In the genomic region with DNA sequence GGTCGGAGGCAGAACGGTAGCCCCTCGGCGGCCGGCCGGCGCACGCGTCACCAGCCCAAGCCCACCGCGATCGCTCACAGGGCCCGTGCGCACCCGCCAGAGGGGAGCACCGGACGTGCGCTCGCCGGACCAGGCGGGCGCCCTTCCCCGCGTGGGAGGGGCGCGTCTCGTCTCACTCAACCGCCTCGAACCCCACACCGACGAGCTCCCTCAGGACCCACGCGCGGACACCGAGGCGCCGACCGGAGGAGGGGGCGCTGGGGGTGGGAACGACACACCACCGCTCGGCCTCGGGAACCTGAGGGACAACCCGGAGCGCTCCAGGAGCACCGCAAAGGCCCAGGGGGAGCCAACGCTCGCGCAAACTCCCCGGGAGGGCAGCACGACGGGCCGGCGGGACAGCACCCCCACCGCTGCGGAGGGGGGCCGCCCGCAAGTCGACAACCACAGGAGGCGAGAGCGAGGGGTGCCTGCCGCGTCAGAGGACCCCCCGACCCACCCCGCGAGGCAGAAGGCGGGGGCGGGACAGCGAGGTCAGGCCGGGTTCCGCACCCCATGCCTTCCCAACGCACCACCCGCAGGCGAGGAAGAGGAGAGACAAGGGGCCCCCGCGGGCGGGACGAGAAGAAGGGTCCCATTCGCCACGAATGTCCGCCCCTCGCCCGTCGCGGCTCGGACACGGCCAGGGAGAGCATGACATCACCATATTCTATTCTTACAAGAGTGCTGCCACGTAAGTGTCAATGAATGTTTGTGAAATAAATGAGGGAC, we compare ENCODE assay signal across 9 cellular contexts.
A peak's percentile ranks its signal among the peaks of the same experiment; 100 is the strongest.
DNase-seq lines count a peak whose midpoint lies in the region; ATAC-seq, FAIRE-seq and TF ChIP-seq lines count a peak whose summit lies in the region.
"Had no signal": no experiment of that assay in that cellular context is flagged by ENCODE, and none has a peak within 500 bp of the region (broad histone marks: within the 10 kb centered on the region; RNA-seq: fewer than 3 reads in every experiment).

No MANE protein-coding gene starts in this region.

- H4K20me1 ChIP-seq in OCI-LY7 (ENCODE audit: insufficient read depth, low read length): no peaks in the 10 kb centered on the region

- H3K23ac ChIP-seq in mesenchymal stem cell (ENCODE audit: low read length in 2 of 2): no peak overlapping the region

- CTCF ChIA-PET in A549 (lab: Yijun Ruan, JAX) (no interaction called here), OCI-LY7 (lab: Charles Lee; ENCODE audit: unreplicated experiment) (no interaction called here)

- H4K8ac ChIP-seq in mesenchymal stem cell (ENCODE audit: low read length): no peak overlapping the region

- no peak overlapping the region for H2AK5ac ChIP-seq in mesenchymal stem cell (ENCODE audit: low read length, severe bottlenecking)

- H3K4me2 ChIP-seq in A549 (peak overlapping the region; percentile 95), mesenchymal stem cell (ENCODE audit: low read length, poor library complexity, severe bottlenecking) (peak overlapping the region; percentile 38), OCI-LY7 (ENCODE audit: low read length) (no peak overlapping the region)

- no peaks in the 10 kb centered on the region for H3K79me2 ChIP-seq in OCI-LY7 (ENCODE audit: insufficient read depth, low read depth, low read length)

- no peak for DNase-seq in A549 (ENCODE audit: low read depth in 1 of 2, low spot score in 1 of 2)
- DNase-seq in Peyer's patch: no peak
- DNase-seq in astrocyte of the cerebellum (ENCODE audit: low read depth): no peak
- DNase-seq in mesenchymal stem cell: no peak
- no peak for DNase-seq in OCI-LY7 (ENCODE audit: low spot score)
- no peak for DNase-seq in kidney glomerular epithelial cell (lab: John Stamatoyannopoulos, UW)
- DNase-seq in HCEC 1CT: no peak
- DNase-seq: DND-41 had no signal

- H2BK12ac ChIP-seq in mesenchymal stem cell (ENCODE audit: low read length in 2 of 2): no peak overlapping the region

- no peak overlapping the region for H3K14ac ChIP-seq in mesenchymal stem cell (ENCODE audit: low read length in 2 of 2)

- no peak for TF ChIP-seq POLR2A in A549 (IDR thresholded peaks at IDR 0.05; ENCODE audit: low read length)
- TF ChIP-seq POLR2A in Peyer's patch (IDR thresholded peaks at IDR 0.05): no peak

- TF ChIP-seq CTCF in A549 (IDR thresholded peaks at IDR 0.05) (no peak), Peyer's patch (IDR thresholded peaks at IDR 0.05) (no peak), astrocyte of the cerebellum (IDR thresholded peaks at IDR 0.05; ENCODE audit: low read depth, low read length, missing control alignments) (no peak), OCI-LY7 (conservative IDR thresholded peaks at IDR 0.05; ENCODE audit: low read length) (no peak)

- no peak overlapping the region for H4K91ac ChIP-seq in mesenchymal stem cell (ENCODE audit: low read length)

- H3K36me3 ChIP-seq in Peyer's patch (no peaks in the 10 kb centered on the region), mesenchymal stem cell (ENCODE audit: control insufficient read depth in 1 of 2, insufficient read depth in 2 of 2, low read depth in 1 of 2, low read length in 2 of 2) (peaks cover 0 to 2% of the 10 kb centered on the region in 2 experiments), OCI-LY7 (ENCODE audit: insufficient read depth, low read length) (no peaks in the 10 kb centered on the region)

- BruUV-seq in OCI-LY7 (replicated peaks; lab: Mats Ljungman, UMichigan): no TSS peak

- H3K4ac ChIP-seq in mesenchymal stem cell (ENCODE audit: low read depth in 1 of 2, low read length in 2 of 2): no peak overlapping the region

- no peak overlapping the region for H3K9ac ChIP-seq in mesenchymal stem cell (ENCODE audit: low read length)

- peaks cover 15% of the 10 kb centered on the region; the same call in 2 of the 3 replicates for H3K4me1 ChIP-seq in A549
- no peaks in the 10 kb centered on the region for H3K4me1 ChIP-seq in Peyer's patch
- peaks cover 18% of the 10 kb centered on the region for H3K4me1 ChIP-seq in mesenchymal stem cell (ENCODE audit: control insufficient read depth, insufficient read depth, low read depth, low read length)
- H3K4me1 ChIP-seq in OCI-LY7 (ENCODE audit: insufficient read depth, low read length, poor library complexity, severe bottlenecking): no peaks in the 10 kb centered on the region

- WGBS in A549 (ENCODE audit: missing lambda C conversion rate): 28% methylated on average over 19 of the region's 88 CpGs
- 13% methylated on average over 78 of the region's 88 CpGs for WGBS in mesenchymal stem cell

- H3K79me1 ChIP-seq in mesenchymal stem cell (replicated peaks; ENCODE audit: low read length, poor library complexity, severe bottlenecking): no peaks in the 10 kb centered on the region

- TF ChIP-seq RAD21 in A549 (conservative IDR thresholded peaks at IDR 0.05 in 1 of 2, IDR thresholded peaks at IDR 0.05 in 1 of 2): no peak

- H3K18ac ChIP-seq in mesenchymal stem cell (ENCODE audit: low read depth in 1 of 2, low read length in 2 of 2): no peak overlapping the region

- H2BK120ac ChIP-seq in mesenchymal stem cell (ENCODE audit: low read depth, low read length): no peak overlapping the region

- POLR2A ChIA-PET in A549 (lab: Yijun Ruan, JAX): no interaction called here
- POLR2A ChIA-PET in OCI-LY7 (lab: Charles Lee): no interaction called here

- ATAC-seq in A549: no peak
- no peak for ATAC-seq in GM18858 (IDR thresholded peaks at IDR 0.05; ENCODE audit: unreplicated experiment)

- H3K9me3 ChIP-seq in A549: 0 out of 3 replicates have a peak, but pooled peaks cover 10% of the 10 kb centered on the region
- H3K9me3 ChIP-seq in Peyer's patch: no peaks in the 10 kb centered on the region
- no peaks in the 10 kb centered on the region for H3K9me3 ChIP-seq in mesenchymal stem cell (ENCODE audit: control insufficient read depth, low read length)
- no peaks in the 10 kb centered on the region for H3K9me3 ChIP-seq in OCI-LY7 (ENCODE audit: low read length)

- no peak overlapping the region for H2BK5ac ChIP-seq in mesenchymal stem cell (ENCODE audit: low read depth, low read length, poor library complexity, severe bottlenecking)

- no peak overlapping the region for H2BK15ac ChIP-seq in mesenchymal stem cell (ENCODE audit: low read depth, poor library complexity, severe bottlenecking)

- intact Hi-C loops in OCI-LY7 (cut with micrococcal nuclease; ENCODE audit: unreplicated experiment): no loop called here

- peaks cover 0 to 19% of the 10 kb centered on the region in 2 donors for H3K27me3 ChIP-seq in Peyer's patch
- peaks cover 14 to 29% of the 10 kb centered on the region in 2 experiments for H3K27me3 ChIP-seq in mesenchymal stem cell (ENCODE audit: control insufficient read depth in 1 of 2, insufficient read depth in 1 of 2, low read length in 2 of 2)

- in situ Hi-C loops in astrocyte of the cerebellum (cut with HindIII; ENCODE audit: low sequenced_read_pairs): no loop called here

- no peak for TF ChIP-seq EP300 in A549 (IDR thresholded peaks at IDR 0.05)

- H3K9me2 ChIP-seq in OCI-LY7 (ENCODE audit: insufficient read depth, low read length): no peaks in the 10 kb centered on the region

- H3K4me3 ChIP-seq in A549: peak overlapping the region; percentile 44
- H3K4me3 ChIP-seq in Peyer's patch: peak overlapping the region in 3 of 4 donors; percentile 10 to 26 (median 12)
- H3K4me3 ChIP-seq in astrocyte of the cerebellum (ENCODE audit: low read depth, low read length): peak overlapping the region; percentile 41
- peak overlapping the region in 1 of 2 experiments; percentile 20 for H3K4me3 ChIP-seq in mesenchymal stem cell (ENCODE audit: insufficient read depth in 1 of 2, low read depth in 1 of 2, low read length in 2 of 2)
- no peak overlapping the region for H3K4me3 ChIP-seq in OCI-LY7 (ENCODE audit: low read depth, low read length, poor library complexity, severe bottlenecking)

- H3K27ac ChIP-seq in A549 (no peak overlapping the region), Peyer's patch (no peak overlapping the region), mesenchymal stem cell (ENCODE audit: low read length, poor library complexity, severe bottlenecking) (no peak overlapping the region), OCI-LY7 (ENCODE audit: low read depth, low read length, poor library complexity, severe bottlenecking) (no peak overlapping the region)

- no peak overlapping the region for H2AFZ ChIP-seq in mesenchymal stem cell (ENCODE audit: low read depth, low read length)
- no peak overlapping the region for H2AFZ ChIP-seq in OCI-LY7 (ENCODE audit: low read length)

- peak; percentile 100 for FAIRE-seq in A549 (lab: Jason Lieb, UNC)

TF ChIP-seq in A549, 52 proteins besides CTCF, POLR2A, EP300 and RAD21 (continues in another document):
- no peak for TF ChIP-seq BHLHE40 (IDR thresholded peaks at IDR 0.05; ENCODE audit: low read depth, low read length)
- no peak for TF ChIP-seq FOXS1 (CRISPR knock-in tag; IDR thresholded peaks at IDR 0.05)
- TF ChIP-seq MYC (IDR thresholded peaks at IDR 0.05; ENCODE audit: borderline replicate concordance, low read length): no peak
- no peak for TF ChIP-seq JUNB (IDR thresholded peaks at IDR 0.05)
- TF ChIP-seq RARB (CRISPR knock-in tag; IDR thresholded peaks at IDR 0.05): no peak
- TF ChIP-seq TP53 (CRISPR knock-in tag; IDR thresholded peaks at IDR 0.05): no peak
- TF ChIP-seq PHF8 (IDR thresholded peaks at IDR 0.05; ENCODE audit: borderline replicate concordance, low read depth): no peak
- no peak for TF ChIP-seq HOXB5 (CRISPR knock-in tag; IDR thresholded peaks at IDR 0.05)
- TF ChIP-seq, protein P1, sequence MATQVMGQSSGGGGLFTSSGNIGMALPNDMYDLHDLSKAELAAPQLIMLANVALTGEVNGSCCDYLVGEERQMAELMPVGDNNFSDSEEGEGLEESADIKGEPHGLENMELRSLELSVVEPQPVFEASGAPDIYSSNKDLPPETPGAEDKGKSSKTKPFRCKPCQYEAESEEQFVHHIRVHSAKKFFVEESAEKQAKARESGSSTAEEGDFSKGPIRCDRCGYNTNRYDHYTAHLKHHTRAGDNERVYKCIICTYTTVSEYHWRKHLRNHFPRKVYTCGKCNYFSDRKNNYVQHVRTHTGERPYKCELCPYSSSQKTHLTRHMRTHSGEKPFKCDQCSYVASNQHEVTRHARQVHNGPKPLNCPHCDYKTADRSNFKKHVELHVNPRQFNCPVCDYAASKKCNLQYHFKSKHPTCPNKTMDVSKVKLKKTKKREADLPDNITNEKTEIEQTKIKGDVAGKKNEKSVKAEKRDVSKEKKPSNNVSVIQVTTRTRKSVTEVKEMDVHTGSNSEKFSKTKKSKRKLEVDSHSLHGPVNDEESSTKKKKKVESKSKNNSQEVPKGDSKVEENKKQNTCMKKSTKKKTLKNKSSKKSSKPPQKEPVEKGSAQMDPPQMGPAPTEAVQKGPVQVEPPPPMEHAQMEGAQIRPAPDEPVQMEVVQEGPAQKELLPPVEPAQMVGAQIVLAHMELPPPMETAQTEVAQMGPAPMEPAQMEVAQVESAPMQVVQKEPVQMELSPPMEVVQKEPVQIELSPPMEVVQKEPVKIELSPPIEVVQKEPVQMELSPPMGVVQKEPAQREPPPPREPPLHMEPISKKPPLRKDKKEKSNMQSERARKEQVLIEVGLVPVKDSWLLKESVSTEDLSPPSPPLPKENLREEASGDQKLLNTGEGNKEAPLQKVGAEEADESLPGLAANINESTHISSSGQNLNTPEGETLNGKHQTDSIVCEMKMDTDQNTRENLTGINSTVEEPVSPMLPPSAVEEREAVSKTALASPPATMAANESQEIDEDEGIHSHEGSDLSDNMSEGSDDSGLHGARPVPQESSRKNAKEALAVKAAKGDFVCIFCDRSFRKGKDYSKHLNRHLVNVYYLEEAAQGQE (IDR thresholded peaks at IDR 0.05): no peak
